8 cellular contexts compared by ENCODE assay signal in genomic region chr10:132395704-132396494, GRCh38.
DNase-seq lines count a peak whose midpoint lies in the region; ATAC-seq and TF ChIP-seq lines count a peak whose summit lies in the region.

No MANE protein-coding gene starts in this region.

- no peaks in the 10 kb centered on the region for H3K36me3 ChIP-seq in brain microvascular endothelial cell (replicated peaks)

- DNase-seq in brain microvascular endothelial cell (no peak), DMS 273 (lab: John Stamatoyannopoulos, UW; ENCODE audit: unreplicated experiment) (no peak), inferior parietal cortex (ENCODE audit: extremely low spot score) (no peak), NOMO-1 treated with DMSO at 0.1 percent for 48 hours (lab: John Stamatoyannopoulos, UW; ENCODE audit: unreplicated experiment) (no peak)
- peak; percentile 45 for DNase-seq in stimulated activated naive CD8-positive, alpha-beta T cell treated with anti-CD3 and anti-CD28 coated beads, Interleukin-15, Interleukin-2, amounts not matched to agents 100 U/mL and 50 U/mL, for 24 hours

- TF ChIP-seq CTCF in brain microvascular endothelial cell (IDR thresholded peaks at IDR 0.05; ENCODE audit: low read depth, low read length, missing control alignments): no peak

- H3K27me3 ChIP-seq in brain microvascular endothelial cell (replicated peaks): no peaks in the 10 kb centered on the region
- no peaks in the 10 kb centered on the region for H3K27me3 ChIP-seq in layer of hippocampus (ENCODE audit: control insufficient read depth, insufficient read depth, low read length)

- peak; percentile 28 for ATAC-seq in HG03354 (IDR thresholded peaks at IDR 0.05; ENCODE audit: poor library complexity, severe bottlenecking, unreplicated experiment)
- peak; percentile 7 for ATAC-seq in stimulated activated naive CD8-positive, alpha-beta T cell treated with anti-CD3 and anti-CD28 coated beads, Interleukin-15, Interleukin-2, amounts not matched to agents 100 U/mL and 50 U/mL, for 24 hours

- H3K4me3 ChIP-seq in GM08714 (ENCODE audit: low read length): peak overlapping the region; percentile 51; the same call in 1 of the 2 replicates
- H3K4me3 ChIP-seq in brain microvascular endothelial cell (ENCODE audit: low read depth, low read length): peak overlapping the region; percentile 41

- in situ Hi-C loops in brain microvascular endothelial cell (cut with HindIII; ENCODE audit: low pct_ligation_motif_present, low sequenced_read_pairs): no loop called here

- no peak overlapping the region for H3K27ac ChIP-seq in brain microvascular endothelial cell
- H3K27ac ChIP-seq in layer of hippocampus (ENCODE audit: low read depth, low read length): peak overlapping the region; percentile 62
